ENCODE assay signal across 1 cellular context in genomic region chr4:56104188-56104587, GRCh38.
TF ChIP-seq lines count a peak whose summit lies in the region.

No MANE protein-coding gene starts in this region.

TF ChIP-seq in HepG2, 621 proteins besides CTCF, POLR2A, EP300 and RAD21 (continued from another document and continues in another):
- TF ChIP-seq MLX (CRISPR knock-in tag; IDR thresholded peaks at IDR 0.05): no peak
- no peak for TF ChIP-seq ZNF263 (CRISPR knock-in tag; IDR thresholded peaks at IDR 0.05)
- TF ChIP-seq FOXO1 (CRISPR knock-in tag; IDR thresholded peaks at IDR 0.05): peak; percentile 12; the same call in 1 of the 2 replicates
- peak; percentile 48; the same call in 1 of the 2 replicates for TF ChIP-seq NR2F6 (IDR thresholded peaks at IDR 0.05)
- peak; percentile 52 for TF ChIP-seq NR2F6 (CRISPR knock-in tag; IDR thresholded peaks at IDR 0.05)
- no peak for TF ChIP-seq CBX5 (CRISPR knock-in tag; IDR thresholded peaks at IDR 0.05; ENCODE audit: borderline replicate concordance)
- no peak for TF ChIP-seq ZBTB33 (CRISPR knock-in tag; IDR thresholded peaks at IDR 0.05)
- TF ChIP-seq GATAD2A (CRISPR knock-in tag; IDR thresholded peaks at IDR 0.05): peak; percentile 50; the same call in 1 of the 2 replicates
- 0 out of 2 replicates have a peak, but pooled peaks have one; percentile 32 for TF ChIP-seq HDAC1 (CRISPR knock-in tag; IDR thresholded peaks at IDR 0.05)
- no peak for TF ChIP-seq TFDP2 (CRISPR knock-in tag; IDR thresholded peaks at IDR 0.05)
- TF ChIP-seq ZNF350 (CRISPR knock-in tag; IDR thresholded peaks at IDR 0.05; ENCODE audit: borderline replicate concordance, low read depth): no peak
- TF ChIP-seq PRMT3 (CRISPR knock-in tag; IDR thresholded peaks at IDR 0.05; ENCODE audit: borderline replicate concordance, low read depth): no peak
- TF ChIP-seq TFAP4 (IDR thresholded peaks at IDR 0.05; ENCODE audit: borderline replicate concordance, low read depth): peak; percentile 71
- TF ChIP-seq ZNF30 (CRISPR knock-in tag; IDR thresholded peaks at IDR 0.05): no peak
- TF ChIP-seq ADNP (CRISPR knock-in tag; IDR thresholded peaks at IDR 0.05): no peak
- TF ChIP-seq LCORL (IDR thresholded peaks at IDR 0.05): peak; percentile 67; the same call in 1 of the 2 replicates
- TF ChIP-seq LCORL (CRISPR knock-in tag; IDR thresholded peaks at IDR 0.05): peak; percentile 60; the same call in 1 of the 2 replicates
- peak; percentile 85 for TF ChIP-seq CEBPB (IDR thresholded peaks at IDR 0.05; ENCODE audit: borderline replicate concordance, low read depth, low read length)
- no peak for TF ChIP-seq NFRKB (IDR thresholded peaks at IDR 0.05)
- TF ChIP-seq CREB3 (CRISPR knock-in tag; IDR thresholded peaks at IDR 0.05): no peak
- no peak for TF ChIP-seq IRF9 (CRISPR knock-in tag; IDR thresholded peaks at IDR 0.05; ENCODE audit: borderline replicate concordance)
- TF ChIP-seq NAIF1 (CRISPR knock-in tag; IDR thresholded peaks at IDR 0.05; ENCODE audit: borderline replicate concordance): no peak
- no peak for TF ChIP-seq MATR3 (CRISPR knock-in tag; IDR thresholded peaks at IDR 0.05)
- TF ChIP-seq ZNF614 (CRISPR knock-in tag; IDR thresholded peaks at IDR 0.05; ENCODE audit: borderline replicate concordance): no peak
- no peak for TF ChIP-seq ETS1 (CRISPR knock-in tag; IDR thresholded peaks at IDR 0.05)
- no peak for TF ChIP-seq KLF16 (CRISPR knock-in tag; IDR thresholded peaks at IDR 0.05)
- no peak for TF ChIP-seq ZNF264 (CRISPR knock-in tag; IDR thresholded peaks at IDR 0.05)
- TF ChIP-seq NFKBIZ (CRISPR knock-in tag; IDR thresholded peaks at IDR 0.05): no peak
- TF ChIP-seq FOXJ3 (CRISPR knock-in tag; IDR thresholded peaks at IDR 0.05; ENCODE audit: borderline replicate concordance): no peak
- TF ChIP-seq ZNF280D (CRISPR knock-in tag; IDR thresholded peaks at IDR 0.05): no peak
- TF ChIP-seq ZBTB46 (CRISPR knock-in tag; IDR thresholded peaks at IDR 0.05; ENCODE audit: borderline replicate concordance): no peak
- no peak for TF ChIP-seq ZNF503 (CRISPR knock-in tag; IDR thresholded peaks at IDR 0.05)
- no peak for TF ChIP-seq ZNF572 (CRISPR knock-in tag; IDR thresholded peaks at IDR 0.05)
- TF ChIP-seq ZFP91 (CRISPR knock-in tag; IDR thresholded peaks at IDR 0.05; ENCODE audit: borderline replicate concordance): no peak
- no peak for TF ChIP-seq ZNF713 (CRISPR knock-in tag; IDR thresholded peaks at IDR 0.05)
- no peak for TF ChIP-seq STAT5B (CRISPR knock-in tag; IDR thresholded peaks at IDR 0.05)
- TF ChIP-seq ATF5 (CRISPR knock-in tag; IDR thresholded peaks at IDR 0.05; ENCODE audit: low read depth): no peak
- no peak for TF ChIP-seq ZNF569 (CRISPR knock-in tag; IDR thresholded peaks at IDR 0.05; ENCODE audit: borderline replicate concordance)
- no peak for TF ChIP-seq PHF8 (CRISPR knock-in tag; IDR thresholded peaks at IDR 0.05)
- TF ChIP-seq ZHX1 (CRISPR knock-in tag; IDR thresholded peaks at IDR 0.05; ENCODE audit: low read depth): no peak
- TF ChIP-seq XRCC5 (optimal IDR thresholded peaks at IDR 0.05; ENCODE audit: low read length): no peak
